Comparison of ENCODE assay signal across 14 cellular contexts in genomic region chr12:60148109-60148508, GRCh38.
DNase-seq lines count a peak whose midpoint lies in the region; ATAC-seq and TF ChIP-seq lines count a peak whose summit lies in the region.
"Had no signal": no experiment of that assay in that cellular context is flagged by ENCODE, and none has a peak within 500 bp of the region (broad histone marks: within the 10 kb centered on the region; RNA-seq: fewer than 3 reads in every experiment).

No MANE protein-coding gene starts in this region.

- H3K4me3 ChIP-seq in kidney epithelial cell (ENCODE audit: low read depth, low read length) = no peak overlapping the region
- H3K4me3 ChIP-seq: BLaER1 treated with 17β-estradiol and CSF1 and Interleukin-3, amounts not matched to agents 10 nM and 100 nM had no signal

- intact Hi-C loops in Right ventricle myocardium inferior (cut with DNase I) = no loop called here

- H3K27me3 ChIP-seq in kidney epithelial cell (ENCODE audit: control insufficient read depth, insufficient read depth, low read length) = no peaks in the 10 kb centered on the region
- H3K27me3 ChIP-seq: BLaER1 treated with 17β-estradiol and CSF1 and Interleukin-3, amounts not matched to agents 10 nM and 100 nM had no signal

- no peak for ATAC-seq in HG02981 (IDR thresholded peaks at IDR 0.05; ENCODE audit: unreplicated experiment)
- no peak for ATAC-seq in Right ventricle myocardium inferior
- ATAC-seq: naive thymus-derived CD4-positive, alpha-beta T cell had no signal

- in situ Hi-C loops in ACHN (cut with HindIII; ENCODE audit: low pct_ligation_motif_present, low pct_unique_long_range_greater_than_20kb, low sequenced_read_pairs) = no loop called here

- H3K36me3 ChIP-seq in kidney epithelial cell (ENCODE audit: control insufficient read depth, insufficient read depth, low read length) = no peaks in the 10 kb centered on the region
- H3K36me3 ChIP-seq: BLaER1 treated with 17β-estradiol and CSF1 and Interleukin-3, amounts not matched to agents 10 nM and 100 nM had no signal

- DNase-seq in ACHN (peak; percentile 10), HS-5 (ENCODE audit: low read depth) (peak; percentile 92), brain pericyte (ENCODE audit: low read depth, low spot score) (peak; percentile 5), kidney epithelial cell (ENCODE audit: low read depth) (peak; percentile 35), NCI-H1930 (lab: John Stamatoyannopoulos, UW) (no peak), cerebellum (ENCODE audit: low spot score) (no peak), Right ventricle myocardium inferior (ENCODE audit: missing footprints) (no peak)
- DNase-seq: activated CD4-positive, alpha-beta T cell treated with anti-CD3 and anti-CD28 coated beads, Interleukin-2, amount 10 ng/mL, durations not matched to agents 7 days and 5 days; effector CD4-positive, alpha-beta T cell; naive thymus-derived CD4-positive, alpha-beta T cell; NCI-H69; stimulated activated naive CD4-positive, alpha-beta T cell treated with Interleukin-2 at 50 U/mL for 16 hours had no signal

- TF ChIP-seq CTCF in kidney epithelial cell (IDR thresholded peaks at IDR 0.05; ENCODE audit: insufficient read depth, low read length, poor library complexity, severe bottlenecking) = no peak

Comparison
In these comparisons a context has a peak if more than half of its experiments do, and no peak if none do; other contexts are left out.
1. DNase-seq: peak in ACHN (single experiment), HS-5 (single experiment), brain pericyte (single experiment) and kidney epithelial cell (single experiment); none in NCI-H1930 (0 of 2), cerebellum (single experiment) and Right ventricle myocardium inferior (single experiment).